ENCODE assay signal across 28 cellular contexts in genomic region chr10:53236941-53237340, GRCh38.
"Had no signal": no experiment of that assay in that cellular context is flagged by ENCODE, and none has a peak within 500 bp of the region (broad histone marks: within the 10 kb centered on the region; RNA-seq: fewer than 3 reads in every experiment).

No MANE protein-coding gene starts in this region.

- H3K36me3 Mint-ChIP-seq: naive B cell; natural killer cell; neural progenitor cell; stimulated activated naive B cell treated with anti-CD40 and anti-IgM and Interleukin-4, amounts not matched to agents 10 μg/mL and 1 μg/mL and 100 μg/mL, for 72 hours had no signal

- H3K27ac Mint-ChIP-seq: naive B cell; natural killer cell; nephron progenitor cell; neural progenitor cell; stimulated activated naive B cell treated with anti-CD40 and anti-IgM and Interleukin-4, amounts not matched to agents 10 μg/mL and 1 μg/mL and 100 μg/mL, for 72 hours had no signal

- H3K27me3 Mint-ChIP-seq: naive B cell; stimulated activated naive B cell treated with anti-CD40 and anti-IgM and Interleukin-4, amounts not matched to agents 10 μg/mL and 1 μg/mL and 100 μg/mL, for 72 hours had no signal

- ATAC-seq: left cardiac atrium; left lung; lower lobe of right lung; natural killer cell; right lobe of liver; stimulated activated naive B cell treated with anti-CD40 and anti-IgM and Interleukin-4, amounts not matched to agents 10 μg/mL and 1 μg/mL and 100 μg/mL, for 72 hours; stimulated activated naive CD8-positive, alpha-beta T cell treated with anti-CD3 and anti-CD28 coated beads, Interleukin-15, Interleukin-2, amounts not matched to agents 100 U/mL and 50 U/mL, for 24 hours had no signal

- H3K9me3 Mint-ChIP-seq: nephron progenitor cell, neural progenitor cell had no signal

- DNase-seq: kidney glomerular epithelial cell; left cardiac atrium; left lung; lower lobe of right lung; mammary epithelial cell; mesenchymal stem cell; naive B cell; natural killer cell; nephron progenitor cell; occipital lobe; right lobe of liver; stimulated activated CD4-positive, alpha-beta T cell treated with anti-CD3 and anti-CD28 coated beads, Interleukin-12 subunit alpha, Interleukin-12 subunit beta, amount 100 ng/mL, for 4 hours; stimulated activated CD4-positive, alpha-beta T cell treated with anti-CD3 and anti-CD28 coated beads, Interleukin-15, amount 100 ng/mL, for 24 hours; stimulated activated CD4-positive, alpha-beta T cell treated with anti-CD3 and anti-CD28 coated beads, Interleukin-2, amount 100 ng/mL, for 24 hours; stimulated activated CD4-positive, alpha-beta T cell treated with anti-CD3 and anti-CD28 coated beads, Interleukin-4, amount 100 ng/mL, for 1 hour; stimulated activated naive B cell treated with anti-CD40 and anti-IgM and Interleukin-4, amounts not matched to agents 10 μg/mL and 1 μg/mL and 100 μg/mL, for 72 hours; stimulated activated naive CD8-positive, alpha-beta T cell treated with anti-CD3 and anti-CD28 coated beads, Interleukin-15, Interleukin-2, amounts not matched to agents 100 U/mL and 50 U/mL, for 24 hours; stomach; testis; thyroid gland; transverse colon; upper lobe of left lung had no signal

- H3K4me1 Mint-ChIP-seq: naive B cell; natural killer cell; stimulated activated naive B cell treated with anti-CD40 and anti-IgM and Interleukin-4, amounts not matched to agents 10 μg/mL and 1 μg/mL and 100 μg/mL, for 72 hours had no signal

- H3K27ac ChIP-seq: left lung, lower lobe of right lung, neural progenitor cell, neutrophil, parathyroid adenoma, right atrium auricular region, right lobe of liver, skin epidermis, stomach, testis, thyroid gland, transverse colon, upper lobe of left lung, vagina had no signal

- H3K4me3 Mint-ChIP-seq: naive B cell; natural killer cell; nephron progenitor cell; neural progenitor cell; stimulated activated naive B cell treated with anti-CD40 and anti-IgM and Interleukin-4, amounts not matched to agents 10 μg/mL and 1 μg/mL and 100 μg/mL, for 72 hours had no signal
